ENCODE assay signal across 24 cellular contexts in the genomic region with DNA sequence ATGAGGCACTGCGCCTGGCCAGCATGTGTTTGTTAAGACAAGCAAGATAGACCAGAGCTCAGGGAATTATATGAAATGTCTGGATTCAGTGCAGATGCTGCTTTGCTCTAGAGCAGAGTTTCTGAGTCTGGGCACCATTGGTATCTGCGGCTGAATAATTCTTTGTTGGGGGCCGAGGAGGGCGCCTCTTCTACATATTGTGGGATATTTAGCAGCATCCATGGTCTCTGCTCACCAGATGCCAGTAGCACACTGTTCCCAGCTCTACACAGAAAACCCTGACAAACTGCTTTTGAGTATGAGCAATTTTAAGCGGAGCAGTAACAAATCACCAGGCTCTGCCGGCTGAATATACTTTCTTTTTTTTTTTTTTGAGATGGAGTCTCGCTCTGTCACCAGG. TPM values are rescaled to one million over a fixed set of nuclear protein-coding genes. Genes with fewer than 3 reads are reported as not detected.
"Had no signal": no experiment of that assay in that cellular context is flagged by ENCODE, and none has a peak within 500 bp of the region (broad histone marks: within the 10 kb centered on the region; RNA-seq: fewer than 3 reads in every experiment).

No MANE protein-coding gene starts in this region.

- ATAC-seq: K562 had no signal

- H3K4me3 ChIP-seq: K562, SJSA1, SK-N-MC had no signal

- H3K27ac Mint-ChIP-seq: IgD-negative memory B cell had no signal

- H3K27me3 ChIP-seq: SJSA1 had no signal

- H3K9me3 ChIP-seq: SJSA1 had no signal

- DNase-seq: Kasumi-1, MM.1S, NCI-H1092 treated with DMSO at 0.1 percent for 48 hours, NCI-H1436, NCI-H1694 treated with DMSO at 0.1 percent for 48 hours, NCI-H1930, NCI-H2081, NCI-H2107, NCI-H226, NCI-H446, NCI-H510A, NCI-H524 treated with DMSO at 0.1 percent for 48 hours, NCI-H69, NCI-H774, Right ventricle myocardium superior, RPMI8226, SIG-M5 had no signal

- H3K4me3 Mint-ChIP-seq: IgD-negative memory B cell had no signal

- H3K9me3 Mint-ChIP-seq: IgD-negative memory B cell had no signal

- H3K27me3 Mint-ChIP-seq: IgD-negative memory B cell had no signal

- H3K27ac ChIP-seq: HL-60, KMS-11, SJSA1, SK-N-MC had no signal

RNA-seq across cellular contexts. Expression of a gene that starts 3.6 kb away (rescaled TPM):
- total RNA-seq: K562, M059J, Right ventricle myocardium superior, SJSA1 had no signal
